Comparison of ENCODE assay signal across 8 cellular contexts in genomic region chr13:19860884-19861655, GRCh38. TPM values are rescaled to one million over a fixed set of nuclear protein-coding genes. Genes with fewer than 3 reads are reported as not detected.
A peak's percentile ranks its signal among the peaks of the same experiment; 100 is the strongest.
DNase-seq lines count a peak whose midpoint lies in the region; ATAC-seq, FAIRE-seq and TF ChIP-seq lines count a peak whose summit lies in the region.

No MANE protein-coding gene starts in this region.

- no peak for FAIRE-seq in A549 (lab: Jason Lieb, UNC)

- TF ChIP-seq CTCF in A549 (IDR thresholded peaks at IDR 0.05) (no peak), HFF-Myc (IDR thresholded peaks at IDR 0.05; ENCODE audit: low read depth, low read length, missing control alignments) (no peak)

- peaks cover 24% of the 10 kb centered on the region for H3K4me1 Mint-ChIP-seq in activated T-helper 2 cell treated with anti-CD3 and anti-CD28 coated beads, Interferon-gamma antibody, Interleukin-2, Interleukin-4, amounts not matched to agents 10 μg/mL and 5 μg/mL and 100 μg/mL, durations not matched to agents 14 hours and 24 hours and 36 hours (ENCODE audit: low read depth)

- POLR2A ChIA-PET in A549 (lab: Yijun Ruan, JAX), result interaction anchor here (1.0 to 3.9 kb wide), 2 partner anchors 15 to 228 kb away, joined by 3 to 30 read pairs; no protein-coding TSS in a partner anchor

- H3K4me2 ChIP-seq in A549, result peak overlapping the region; percentile 94

- H3K9me3 Mint-ChIP-seq in activated T-helper 2 cell treated with anti-CD3 and anti-CD28 coated beads, Interferon-gamma antibody, Interleukin-2, Interleukin-4, amounts not matched to agents 10 μg/mL and 5 μg/mL and 100 μg/mL, durations not matched to agents 14 hours and 24 hours and 36 hours, result no peaks in the 10 kb centered on the region

- 57% methylated on average over 4 of the region's 4 CpGs for WGBS in A549 (ENCODE audit: missing lambda C conversion rate)

- CTCF ChIA-PET in A549 (lab: Yijun Ruan, JAX), result interaction anchor here (0.6 to 2.2 kb wide), 4 partner anchors 14 to 159 kb away, joined by 3 to 7 read pairs (median 4); no protein-coding TSS in a partner anchor

- peak overlapping the region; percentile 67 for H3K4me3 ChIP-seq in A549
- H3K4me3 ChIP-seq in HFF-Myc (replicated peaks; ENCODE audit: low read depth, low read length), result peak overlapping the region; percentile 78

- no peaks in the 10 kb centered on the region for H3K27me3 Mint-ChIP-seq in activated T-helper 2 cell treated with anti-CD3 and anti-CD28 coated beads, Interferon-gamma antibody, Interleukin-2, Interleukin-4, amounts not matched to agents 10 μg/mL and 5 μg/mL and 100 μg/mL, durations not matched to agents 14 hours and 24 hours and 36 hours (ENCODE audit: low read depth)

- peak overlapping the region; percentile 91 to 97; a peak in 5 of 6 replicates for H3K27ac ChIP-seq in A549

- no peak for TF ChIP-seq POLR2A in A549 (IDR thresholded peaks at IDR 0.05; ENCODE audit: low read length)

- DNase-seq in A549 (ENCODE audit: low read depth in 1 of 2, low spot score in 1 of 2) (peak in 1 of 2 experiments; percentile 53), HFF-Myc (ENCODE audit: extremely low read depth, low read depth) (no peak), kidney glomerular epithelial cell (lab: John Stamatoyannopoulos, UW) (peak; percentile 45), HuH-7.5 (ENCODE audit: low spot score) (no peak)
- DNase-seq in activated T-helper 2 cell treated with anti-CD3 and anti-CD28 coated beads, Interferon-gamma antibody, Interleukin-2, Interleukin-4, amounts not matched to agents 10 μg/mL and 5 μg/mL and 100 μg/mL, durations not matched to agents 14 hours and 24 hours and 36 hours (ENCODE audit: low spot score), result no peak

- H3K4me3 Mint-ChIP-seq in activated T-helper 2 cell treated with anti-CD3 and anti-CD28 coated beads, Interferon-gamma antibody, Interleukin-2, Interleukin-4, amounts not matched to agents 10 μg/mL and 5 μg/mL and 100 μg/mL, durations not matched to agents 14 hours and 24 hours and 36 hours (ENCODE audit: low read depth), result peak overlapping the region; percentile 98

- TF ChIP-seq RAD21 in A549 (conservative IDR thresholded peaks at IDR 0.05 in 1 of 2, IDR thresholded peaks at IDR 0.05 in 1 of 2), result no peak

- TF ChIP-seq EP300 in A549 (IDR thresholded peaks at IDR 0.05), result no peak

- intact Hi-C loops in activated T-helper 2 cell treated with anti-CD3 and anti-CD28 coated beads, Interferon-gamma antibody, Interleukin-2, Interleukin-4, amounts not matched to agents 10 μg/mL and 5 μg/mL and 100 μg/mL, durations not matched to agents 14 hours and 24 hours and 36 hours (cut with micrococcal nuclease), result loop anchor here (5.0 kb wide), 2 partner anchors 99 to 149 kb away; no protein-coding TSS in a partner anchor

- no peak for ATAC-seq in A549
- no peak for ATAC-seq in HG03442 (IDR thresholded peaks at IDR 0.05; ENCODE audit: unreplicated experiment)
- ATAC-seq in HG03159 (IDR thresholded peaks at IDR 0.05; ENCODE audit: unreplicated experiment), result no peak
- no peak for ATAC-seq in HG02938 (IDR thresholded peaks at IDR 0.05; ENCODE audit: unreplicated experiment)

- peaks cover 23% of the 10 kb centered on the region for H3K4me1 ChIP-seq in A549

- H3K36me3 Mint-ChIP-seq in activated T-helper 2 cell treated with anti-CD3 and anti-CD28 coated beads, Interferon-gamma antibody, Interleukin-2, Interleukin-4, amounts not matched to agents 10 μg/mL and 5 μg/mL and 100 μg/mL, durations not matched to agents 14 hours and 24 hours and 36 hours (ENCODE audit: low read depth), result peaks cover 57% of the 10 kb centered on the region

- H3K9me3 ChIP-seq in A549, result no peaks in the 10 kb centered on the region

- H3K27ac Mint-ChIP-seq in activated T-helper 2 cell treated with anti-CD3 and anti-CD28 coated beads, Interferon-gamma antibody, Interleukin-2, Interleukin-4, amounts not matched to agents 10 μg/mL and 5 μg/mL and 100 μg/mL, durations not matched to agents 14 hours and 24 hours and 36 hours, result peak overlapping the region; percentile 99

TF ChIP-seq in A549, 52 proteins besides CTCF, POLR2A, EP300 and RAD21:
- no peak for TF ChIP-seq USF2 (IDR thresholded peaks at IDR 0.05)
- TF ChIP-seq FOSL2 (IDR thresholded peaks at IDR 0.05), result no peak
- TF ChIP-seq FOSL2 (CRISPR knock-in tag; IDR thresholded peaks at IDR 0.05), result peak; percentile 15; the same call in 1 of the 2 replicates
- no peak for TF ChIP-seq MAFK (IDR thresholded peaks at IDR 0.05; ENCODE audit: partially characterized antibody)
- no peak for TF ChIP-seq PHF8 (IDR thresholded peaks at IDR 0.05; ENCODE audit: borderline replicate concordance, low read depth)
- no peak for TF ChIP-seq HOXB5 (CRISPR knock-in tag; IDR thresholded peaks at IDR 0.05)
- no peak for TF ChIP-seq EHF (CRISPR knock-in tag; IDR thresholded peaks at IDR 0.05)
- no peak for TF ChIP-seq GATA3 (IDR thresholded peaks at IDR 0.05; ENCODE audit: borderline replicate concordance)

RNA-seq across cellular contexts. Expression of gene ZMYM5, which starts 2.4 kb away (rescaled TPM):
- polyA plus RNA-seq in A549 (2011; rRNA removed) (10.0 and 14.3 TPM in 2 replicates), A549 (2017; fragmentation: RNase III; extraction: RNeasy Plus Mini Kit Qiagen cat#74134 plus additional on column Dnase treatment) (5.3 to 6.2 TPM (median 6.1 TPM) in 3 replicates)
- 2.0 and 2.1 TPM in 2 replicates for polyA plus RNA-seq in A549 (2012; cell fraction: cytosol; rRNA removed)
- 0.84 and 1.8 TPM in 2 replicates for polyA plus RNA-seq in A549 (2012; cell fraction: nucleus; rRNA removed)
- polyA minus RNA-seq in A549 (2011; rRNA and poly(A)+ RNA removed), result 2.1 and 3.6 TPM in 2 replicates
- 13.7 and 16.1 TPM in 2 replicates for total RNA-seq in activated T-helper 2 cell treated with anti-CD3 and anti-CD28 coated beads, Interferon-gamma antibody, Interleukin-2, Interleukin-4, amounts not matched to agents 10 μg/mL and 5 μg/mL and 100 μg/mL, durations not matched to agents 14 hours and 24 hours and 36 hours
